ENCODE assay signal across 8 cellular contexts in the genomic region with DNA sequence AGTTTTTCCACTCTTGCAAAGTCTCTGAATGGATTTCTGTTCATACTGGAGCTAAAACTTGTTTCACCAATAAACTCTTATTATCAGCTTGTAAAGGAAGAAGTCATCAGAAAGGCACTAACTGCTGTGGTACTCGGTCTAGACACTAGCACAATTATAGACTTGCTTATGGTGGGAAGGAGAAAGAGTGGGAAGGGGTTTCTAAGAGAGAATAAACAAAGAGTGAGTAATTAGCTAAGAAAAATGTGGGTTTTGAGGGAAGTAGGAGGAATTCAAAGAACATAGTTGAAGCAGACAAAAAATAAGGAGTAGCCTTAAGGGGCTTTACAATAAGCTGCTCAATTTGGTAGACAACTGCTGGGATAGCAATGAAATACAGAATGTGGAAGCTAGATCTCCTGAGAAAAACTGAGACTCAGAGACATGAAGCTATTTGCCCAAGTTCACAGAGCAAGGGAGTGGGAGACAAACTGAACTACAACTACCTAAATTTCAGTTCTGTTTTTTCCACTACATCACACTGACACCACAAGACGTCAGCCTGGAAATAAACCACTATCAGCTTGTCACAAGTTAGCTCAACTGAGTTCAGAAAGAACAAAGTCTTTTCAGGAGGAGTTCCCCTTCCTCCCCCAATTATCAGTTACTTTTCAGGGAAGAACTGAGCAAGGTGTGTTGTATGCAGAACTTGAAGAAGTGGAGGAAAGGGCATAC. TPM values are rescaled to one million over a fixed set of nuclear protein-coding genes. Genes with fewer than 3 reads are reported as not detected.
DNase-seq lines count a peak whose midpoint lies in the region; ATAC-seq and TF ChIP-seq lines count a peak whose summit lies in the region.

No MANE protein-coding gene starts in this region.

- H3K36me3 ChIP-seq in mammary epithelial cell (ENCODE audit: insufficient read depth, low read length) (no peaks in the 10 kb centered on the region), muscle layer of duodenum (ENCODE audit: control insufficient read depth in 1 of 2, insufficient read depth in 2 of 2, low read length in 2 of 2) (no peaks in the 10 kb centered on the region), prostate gland (no peaks in the 10 kb centered on the region)

- no peaks in the 10 kb centered on the region for H4K20me1 ChIP-seq in mammary epithelial cell (ENCODE audit: insufficient read depth, low read length)

- H3K27ac ChIP-seq in mammary epithelial cell (ENCODE audit: insufficient read depth, low read depth, low read length) (no peak overlapping the region), muscle layer of duodenum (ENCODE audit: low read length) (peak overlapping the region; percentile 6), prostate gland (no peak overlapping the region)

- ATAC-seq in HG02973 (IDR thresholded peaks at IDR 0.05; ENCODE audit: unreplicated experiment), result peak; percentile 74

- no peak overlapping the region for H2AFZ ChIP-seq in mammary epithelial cell (ENCODE audit: low read depth, low read length)

- dilution Hi-C loops in mammary epithelial cell (cut with HindIII; ENCODE audit: low sequenced_read_pairs), result no loop called here

- H3K4me1 Mint-ChIP-seq in MCF 10A (ENCODE audit: insufficient read depth, unreplicated experiment), result peaks cover 25% of the 10 kb centered on the region
- H3K4me1 Mint-ChIP-seq in T-helper 2 cell treated with Interferon-gamma antibody and Interleukin-4, amounts not matched to agents 5 μg/mL and 100 μg/mL, for 36 hours (ENCODE audit: low read depth), result peaks cover 12% of the 10 kb centered on the region
- peaks cover 30% of the 10 kb centered on the region for H3K4me1 Mint-ChIP-seq in type B pancreatic cell (ENCODE audit: unreplicated experiment)

- no peak overlapping the region for H3K4me2 ChIP-seq in mammary epithelial cell (ENCODE audit: insufficient read depth, low read depth, low read length)

- H3K27me3 ChIP-seq in mammary epithelial cell (ENCODE audit: insufficient read depth, low read length), result no peaks in the 10 kb centered on the region
- H3K27me3 ChIP-seq in muscle layer of duodenum (ENCODE audit: low read depth, low read length), result no peaks in the 10 kb centered on the region
- no peaks in the 10 kb centered on the region for H3K27me3 ChIP-seq in prostate gland (replicated peaks; ENCODE audit: insufficient read depth)

- 83% methylated on average over 2 of the region's 2 CpGs for WGBS in mammary epithelial cell (ENCODE audit: low coverage, missing lambda C conversion rate)
- WGBS in prostate gland, result 63% methylated on average over 2 of the region's 2 CpGs

- H3K27ac Mint-ChIP-seq in MCF 10A (ENCODE audit: low read depth, unreplicated experiment), result peak overlapping the region; percentile 52
- peak overlapping the region; percentile 42 for H3K27ac Mint-ChIP-seq in T-helper 2 cell treated with Interferon-gamma antibody and Interleukin-4, amounts not matched to agents 5 μg/mL and 100 μg/mL, for 36 hours
- no peak overlapping the region for H3K27ac Mint-ChIP-seq in type B pancreatic cell

- in situ Hi-C loops in mammary epithelial cell (cut with MboI; ENCODE audit: low sequenced_read_pairs in 2 of 2), result loop anchor here in 1 of 2 donors (25.0 kb wide), 1 partner anchor 335 kb away; no protein-coding TSS in a partner anchor

- no peak for DNase-seq in MCF 10A (ENCODE audit: unreplicated experiment)
- DNase-seq in mammary epithelial cell, result no peak
- DNase-seq in T-helper 2 cell treated with Interferon-gamma antibody and Interleukin-4, amounts not matched to agents 5 μg/mL and 100 μg/mL, for 36 hours (ENCODE audit: low spot score), result peak; percentile 68
- no peak for DNase-seq in mucosa of gallbladder (ENCODE audit: low spot score)
- DNase-seq in prostate gland (ENCODE audit: low spot score), result no peak
- DNase-seq in type B pancreatic cell (ENCODE audit: extremely low spot score, unreplicated experiment), result no peak

- no peak for TF ChIP-seq POLR2A in prostate gland (IDR thresholded peaks at IDR 0.05)

- intact Hi-C loops in MCF 10A (cut with micrococcal nuclease), result no loop called here
- intact Hi-C loops in mammary epithelial cell (cut with micrococcal nuclease), result no loop called here
- intact Hi-C loops in prostate gland (cut with DNase I), result no loop called here

- H3K4me1 ChIP-seq in mammary epithelial cell (ENCODE audit: insufficient read depth, low read length), result no peaks in the 10 kb centered on the region
- peaks cover 8 to 23% of the 10 kb centered on the region in 2 donors for H3K4me1 ChIP-seq in muscle layer of duodenum (ENCODE audit: control insufficient read depth in 1 of 2, insufficient read depth in 2 of 2, low read length in 2 of 2)
- no peaks in the 10 kb centered on the region for H3K4me1 ChIP-seq in prostate gland (replicated peaks)

- H3K9me3 ChIP-seq in mammary epithelial cell (replicated peaks; ENCODE audit: insufficient read depth, low read length) (no peaks in the 10 kb centered on the region), muscle layer of duodenum (ENCODE audit: control insufficient read depth in 1 of 2, low read length in 2 of 2) (peaks cover 0 to 2% of the 10 kb centered on the region in 2 donors), prostate gland (no peaks in the 10 kb centered on the region)

- CTCF ChIA-PET in MCF 10A (lab: Yijun Ruan, JAX) (interaction anchor here (0.6 to 4.4 kb wide), 11 partner anchors 9 to 353 kb away, joined by 3 to 30 read pairs (median 4); no protein-coding TSS in a partner anchor), mammary epithelial cell (lab: Charles Lee; ENCODE audit: low non-redundant PET) (no interaction called here)

- no TSS peak for BruUV-seq in MCF 10A (replicated peaks; lab: Mats Ljungman, UMichigan)
- BruUV-seq in mammary epithelial cell (replicated peaks; lab: Mats Ljungman, UMichigan), result no TSS peak

- no peak overlapping the region for H3K4me3 ChIP-seq in mammary epithelial cell (replicated peaks in 1 of 3; ENCODE audit: insufficient read depth in 1 of 3, low read depth in 2 of 3, low read length in 3 of 3)
- H3K4me3 ChIP-seq in muscle layer of duodenum (ENCODE audit: low read depth in 1 of 2, low read length in 2 of 2), result no peak overlapping the region
- no peak overlapping the region for H3K4me3 ChIP-seq in prostate gland

- H3K79me2 ChIP-seq in mammary epithelial cell (ENCODE audit: insufficient read depth, low read length), result peaks cover 72% of the 10 kb centered on the region

- no peak overlapping the region for H3K4me3 Mint-ChIP-seq in MCF 10A (ENCODE audit: unreplicated experiment)
- no peak overlapping the region for H3K4me3 Mint-ChIP-seq in T-helper 2 cell treated with Interferon-gamma antibody and Interleukin-4, amounts not matched to agents 5 μg/mL and 100 μg/mL, for 36 hours
- no peak overlapping the region for H3K4me3 Mint-ChIP-seq in type B pancreatic cell

- TF ChIP-seq CTCF in MCF 10A (IDR thresholded peaks at IDR 0.05; ENCODE audit: unreplicated experiment), result no peak
- no peak for TF ChIP-seq CTCF in mammary epithelial cell (conservative IDR thresholded peaks at IDR 0.05 in 1 of 2, IDR thresholded peaks at IDR 0.05 in 1 of 2; ENCODE audit: extremely low read depth in 1 of 2, insufficient read depth in 1 of 2, low read depth in 1 of 2, low read length in 2 of 2)
- no peak for TF ChIP-seq CTCF in prostate gland (IDR thresholded peaks at IDR 0.05)
- no peak for TF ChIP-seq CTCF in type B pancreatic cell (conservative IDR thresholded peaks at IDR 0.05)

- H3K36me3 Mint-ChIP-seq in MCF 10A (ENCODE audit: insufficient read depth, unreplicated experiment) (peaks cover 28% of the 10 kb centered on the region), type B pancreatic cell (peaks cover 34% of the 10 kb centered on the region)
- peaks cover 16% of the 10 kb centered on the region for H3K36me3 Mint-ChIP-seq in T-helper 2 cell treated with Interferon-gamma antibody and Interleukin-4, amounts not matched to agents 5 μg/mL and 100 μg/mL, for 36 hours (ENCODE audit: low read depth)

- H3K9me3 Mint-ChIP-seq in MCF 10A (ENCODE audit: unreplicated experiment) (peaks cover 20% of the 10 kb centered on the region), type B pancreatic cell (peaks cover 13% of the 10 kb centered on the region)
- H3K9me3 Mint-ChIP-seq in T-helper 2 cell treated with Interferon-gamma antibody and Interleukin-4, amounts not matched to agents 5 μg/mL and 100 μg/mL, for 36 hours, result peaks cover 13% of the 10 kb centered on the region

- H3K27me3 Mint-ChIP-seq in MCF 10A (ENCODE audit: insufficient read depth, unreplicated experiment) (no peaks in the 10 kb centered on the region), type B pancreatic cell (no peaks in the 10 kb centered on the region)
- H3K27me3 Mint-ChIP-seq in T-helper 2 cell treated with Interferon-gamma antibody and Interleukin-4, amounts not matched to agents 5 μg/mL and 100 μg/mL, for 36 hours (ENCODE audit: low read depth), result no peaks in the 10 kb centered on the region

- POLR2A ChIA-PET in MCF 10A (lab: Yijun Ruan, JAX), result interaction anchor here (0.6 to 8.9 kb wide), 4 partner anchors 27 to 426 kb away, joined by 3 to 198 read pairs (median 3); a partner anchor contains a TSS

- H3K9ac ChIP-seq in mammary epithelial cell (ENCODE audit: insufficient read depth, low read length), result no peak overlapping the region

RNA-seq across cellular contexts. Expression of a gene that starts 59.7 kb away (rescaled TPM):
- total RNA-seq in MCF 10A (2022), result 30.2 and 36.0 TPM in 2 replicates
- total RNA-seq in mammary epithelial cell, result 10 to 100 TPM; 25.7 to 43.3 TPM
- polyA plus RNA-seq in mammary epithelial cell, result 9.2 TPM
- polyA minus RNA-seq in mammary epithelial cell, result 8.3 TPM
- 69.2 TPM for total RNA-seq in mucosa of gallbladder
- total RNA-seq in prostate gland, result 10 to 100 TPM; 34.3 to 41.8 TPM
- total RNA-seq in type B pancreatic cell (ENCODE audit: low replicate concordance), result 36.7 and 49.0 TPM in 2 replicates
